27 cellular contexts compared by ENCODE assay signal in genomic region chr20:62011938-62012534, GRCh38. TPM values are rescaled to one million over a fixed set of nuclear protein-coding genes. Genes with fewer than 3 reads are reported as not detected.
A peak's percentile ranks its signal among the peaks of the same experiment; 100 is the strongest.
DNase-seq lines count a peak whose midpoint lies in the region; ATAC-seq, FAIRE-seq and TF ChIP-seq lines count a peak whose summit lies in the region.
"Had no signal": no experiment of that assay in that cellular context is flagged by ENCODE, and none has a peak within 500 bp of the region (broad histone marks: within the 10 kb centered on the region; RNA-seq: fewer than 3 reads in every experiment).

No MANE protein-coding gene starts in this region.

- WGBS in HepG2 (ENCODE audit: low lambda C conversion rate): 99% methylated on average over 27 of the region's 27 CpGs
- 93% methylated on average over 11 of the region's 27 CpGs for WGBS in right lobe of liver (ENCODE audit: insufficient coverage, low coverage, low lambda C conversion rate, missing lambda C conversion rate)

- no peaks in the 10 kb centered on the region for H3K9me3 Mint-ChIP-seq in activated CD4-positive, alpha-beta T cell treated with anti-CD3 and anti-CD28 coated beads, Interleukin-2, amount 10 ng/mL, durations not matched to agents 7 days and 5 days
- H3K9me3 Mint-ChIP-seq: CD4-positive, alpha-beta T cell had no signal

- TF ChIP-seq EP300 in HepG2 (IDR thresholded peaks at IDR 0.05; ENCODE audit: low read depth in 2 of 2, low read length in 2 of 2) (no peak), HepG2 (CRISPR knock-in tag; IDR thresholded peaks at IDR 0.05; ENCODE audit: borderline replicate concordance) (no peak)

- TF ChIP-seq CTCF in HepG2 (CRISPR knock-in tag; IDR thresholded peaks at IDR 0.05) (no peak), right lobe of liver (IDR thresholded peaks at IDR 0.05) (no peak), OCI-LY7 (conservative IDR thresholded peaks at IDR 0.05; ENCODE audit: low read length) (no peak), kidney (IDR thresholded peaks at IDR 0.05; ENCODE audit: borderline replicate concordance, extremely low read depth, insufficient read depth) (no peak)

- H4K20me1 ChIP-seq in HepG2 (ENCODE audit: insufficient read depth, low read length) (peaks cover 11% of the 10 kb centered on the region), OCI-LY7 (ENCODE audit: insufficient read depth, low read length) (no peaks in the 10 kb centered on the region)

- H3K4me1 Mint-ChIP-seq in activated CD4-positive, alpha-beta T cell treated with anti-CD3 and anti-CD28 coated beads, Interleukin-2, amount 10 ng/mL, durations not matched to agents 7 days and 5 days: peaks cover 6% of the 10 kb centered on the region

- H3K79me2 ChIP-seq in HepG2 (ENCODE audit: insufficient read depth, low read length) (peaks cover 25% of the 10 kb centered on the region), OCI-LY7 (ENCODE audit: insufficient read depth, low read depth, low read length) (peaks cover 6% of the 10 kb centered on the region; the same call in 1 of the 2 replicates)

- H3K9me2 ChIP-seq in OCI-LY7 (ENCODE audit: insufficient read depth, low read length): no peaks in the 10 kb centered on the region

- H3K9ac ChIP-seq in HepG2 (ENCODE audit: insufficient read depth, low read depth, low read length) (no peak overlapping the region), kidney (ENCODE audit: low read length in 2 of 2) (no peak overlapping the region)

- H3K27ac ChIP-seq in HepG2 (ENCODE audit: extremely low read length, insufficient read depth, low read length) (no peak overlapping the region), right lobe of liver (no peak overlapping the region), OCI-LY7 (ENCODE audit: low read depth, low read length, poor library complexity, severe bottlenecking) (no peak overlapping the region), kidney (ENCODE audit: low read depth in 2 of 2, low read length in 2 of 2) (no peak overlapping the region)
- H3K27ac ChIP-seq: BLaER1 treated with 17β-estradiol and CSF1 and Interleukin-3, amounts not matched to agents 10 nM and 100 nM; HL-60; Peyer's patch; SJCRH30 had no signal

- peaks cover 13% of the 10 kb centered on the region for H3K36me3 Mint-ChIP-seq in activated CD4-positive, alpha-beta T cell treated with anti-CD3 and anti-CD28 coated beads, Interleukin-2, amount 10 ng/mL, durations not matched to agents 7 days and 5 days (ENCODE audit: low read depth)

- no peak overlapping the region for H2AFZ ChIP-seq in HepG2 (ENCODE audit: low read length)
- no peak overlapping the region for H2AFZ ChIP-seq in OCI-LY7 (ENCODE audit: low read length)

- in situ Hi-C loops in HepG2 (cut with HindIII; ENCODE audit: extremely low pct_ligation_motif_present, low pct_unique_long_range_greater_than_20kb): loop anchor here (5.0 kb wide), 2 partner anchors 50 to 130 kb away; partner anchors contain the start of genes PSMA7 and SS18L1

- H3K9me3 ChIP-seq in HepG2 (ENCODE audit: low read length): no peaks in the 10 kb centered on the region
- H3K9me3 ChIP-seq in right lobe of liver: no peaks in the 10 kb centered on the region
- H3K9me3 ChIP-seq in OCI-LY7 (ENCODE audit: low read length): no peaks in the 10 kb centered on the region
- H3K9me3 ChIP-seq in kidney (ENCODE audit: control insufficient read depth in 1 of 2, low read length in 2 of 2): no peaks in the 10 kb centered on the region
- H3K9me3 ChIP-seq: BLaER1 treated with 17β-estradiol and CSF1 and Interleukin-3, amounts not matched to agents 10 nM and 100 nM; Peyer's patch; SJCRH30 had no signal

- H3K4me1 ChIP-seq in HepG2 (ENCODE audit: insufficient read depth, low read length) (no peaks in the 10 kb centered on the region), right lobe of liver (peaks cover 0 to 2% (median 0%) of the 10 kb centered on the region in 4 donors), OCI-LY7 (ENCODE audit: insufficient read depth, low read length, poor library complexity, severe bottlenecking) (peaks cover 13% of the 10 kb centered on the region), kidney (ENCODE audit: control insufficient read depth in 1 of 2, insufficient read depth in 1 of 2, low read depth in 1 of 2, low read length in 2 of 2) (peaks cover 0 to 4% of the 10 kb centered on the region in 2 donors)
- H3K4me1 ChIP-seq: Peyer's patch, SJCRH30 had no signal

- BruUV-seq in HepG2 (replicated peaks; lab: Mats Ljungman, UMichigan): no TSS peak
- BruUV-seq in OCI-LY7 (replicated peaks; lab: Mats Ljungman, UMichigan): TSS peak; percentile 67

- FAIRE-seq in HepG2 (lab: Jason Lieb, UNC): no peak
- no peak for FAIRE-seq in kidney (lab: Jason Lieb, UNC)
- FAIRE-seq: GM12891 had no signal

- POLR2A ChIA-PET in HepG2 (lab: Yijun Ruan, JAX) (interaction anchor here (1.8 to 1.9 kb wide), 2 partner anchors 55 to 125 kb away, joined by 13 to 15 read pairs; no protein-coding TSS in a partner anchor), OCI-LY7 (lab: Charles Lee) (no interaction called here)
- POLR2A ChIA-PET in activated CD4-positive, alpha-beta T cell treated with anti-CD3 and anti-CD28 coated beads, Interleukin-2, amount 10 ng/mL, durations not matched to agents 7 days and 5 days (lab: Charles Lee): no interaction called here

- ATAC-seq in HepG2 (no peak), right lobe of liver (no peak)

- no peak for TF ChIP-seq POLR2A in HepG2 (IDR thresholded peaks at IDR 0.05; ENCODE audit: insufficient read depth in 1 of 2, low read depth in 2 of 2, low read length in 2 of 2)
- TF ChIP-seq POLR2A in right lobe of liver (IDR thresholded peaks at IDR 0.05): no peak

- H3K4me2 ChIP-seq in HepG2 (ENCODE audit: low read depth, low read length): no peak overlapping the region
- H3K4me2 ChIP-seq in OCI-LY7 (ENCODE audit: low read length): no peak overlapping the region

- H3K36me3 ChIP-seq in HepG2 (replicated peaks in 1 of 2; ENCODE audit: control insufficient read depth in 1 of 2, insufficient read depth in 2 of 2, low read length in 2 of 2) (peaks cover 52 to 76% of the 10 kb centered on the region in 2 experiments), right lobe of liver (peaks cover 0 to 40% (median 18%) of the 10 kb centered on the region in 4 donors), OCI-LY7 (ENCODE audit: insufficient read depth, low read length) (peaks cover 57% of the 10 kb centered on the region), kidney (ENCODE audit: control insufficient read depth in 1 of 2, insufficient read depth in 2 of 2, low read length in 2 of 2) (peaks cover 19 to 40% of the 10 kb centered on the region in 2 donors)

- H3K27me3 ChIP-seq in HepG2 (ENCODE audit: control insufficient read depth in 1 of 2, insufficient read depth in 2 of 2, low read length in 2 of 2): no peaks in the 10 kb centered on the region
- no peaks in the 10 kb centered on the region for H3K27me3 ChIP-seq in right lobe of liver
- H3K27me3 ChIP-seq: BLaER1 treated with 17β-estradiol and CSF1 and Interleukin-3, amounts not matched to agents 10 nM and 100 nM; Peyer's patch; SJCRH30 had no signal

- CTCF ChIA-PET in HepG2 (lab: Yijun Ruan, JAX; ENCODE audit: low intra/inter-chr PET ratio, low total read pairs) (interaction anchor here (1.6 to 3.7 kb wide), 4 partner anchors 124 to 198 kb away, joined by 3 to 48 read pairs (median 30); no protein-coding TSS in a partner anchor), OCI-LY7 (lab: Charles Lee; ENCODE audit: unreplicated experiment) (no interaction called here)
- CTCF ChIA-PET in activated CD4-positive, alpha-beta T cell treated with anti-CD3 and anti-CD28 coated beads, Interleukin-2, amount 10 ng/mL, durations not matched to agents 7 days and 5 days (lab: Charles Lee): interaction anchor here (1.1 to 1.8 kb wide), 4 partner anchors 14 to 177 kb away, joined by 3 to 9 read pairs (median 6); no protein-coding TSS in a partner anchor

- H3K4me3 Mint-ChIP-seq in activated CD4-positive, alpha-beta T cell treated with anti-CD3 and anti-CD28 coated beads, Interleukin-2, amount 10 ng/mL, durations not matched to agents 7 days and 5 days: no peak overlapping the region
- H3K4me3 Mint-ChIP-seq: CD4-positive, alpha-beta T cell had no signal

- TF ChIP-seq RAD21 in HepG2 (CRISPR knock-in tag; IDR thresholded peaks at IDR 0.05): no peak

- no peak overlapping the region for H3K27ac Mint-ChIP-seq in activated CD4-positive, alpha-beta T cell treated with anti-CD3 and anti-CD28 coated beads, Interleukin-2, amount 10 ng/mL, durations not matched to agents 7 days and 5 days
- H3K27ac Mint-ChIP-seq: CD4-positive, alpha-beta T cell had no signal

- DNase-seq in HepG2 (ENCODE audit: low spot score) (no peak), right lobe of liver (no peak), OCI-LY7 (ENCODE audit: low spot score) (no peak), kidney (peak; percentile 64), NCI-H1436 (lab: John Stamatoyannopoulos, UW) (no peak), glomerular visceral epithelial cell (ENCODE audit: extremely low spot score) (no peak), UCSD-AML1 (lab: John Stamatoyannopoulos, UW; ENCODE audit: unreplicated experiment) (no peak)
- no peak for DNase-seq in activated CD4-positive, alpha-beta T cell treated with anti-CD3 and anti-CD28 coated beads, Interleukin-2, amount 10 ng/mL, durations not matched to agents 7 days and 5 days
- DNase-seq: AML-193; CD4-positive, alpha-beta T cell; DMS 273 treated with DMSO at 0.1 percent for 48 hours; DMS79; EL; GDM1; GOT3; KBM-7; NCI-H1048; NCI-H1694 treated with DMSO at 0.1 percent for 48 hours; NCI-H2081; NCI-H2227 treated with DMSO at 0.1 percent for 48 hours; NCI-H69; OCI-M1; Peyer's patch; SJCRH30 had no signal

- intact Hi-C loops in HepG2 (cut with micrococcal nuclease; ENCODE audit: unreplicated experiment): loop anchor here (1.0 to 5.0 kb wide), 4 partner anchors 53 to 145 kb away; partner anchors contain the start of genes LSM14B and TAF4
- intact Hi-C loops in right lobe of liver (cut with DNase I): loop anchor here (10.0 kb wide), 1 partner anchor 123 kb away; no protein-coding TSS in a partner anchor
- intact Hi-C loops in OCI-LY7 (cut with micrococcal nuclease; ENCODE audit: unreplicated experiment): loop anchor here (1.0 to 5.0 kb wide), 3 partner anchors 110 to 145 kb away; partner anchors contain the start of gene LSM14B
- intact Hi-C loops in kidney (cut with DNase I): loop anchor here (10.0 kb wide), 1 partner anchor 123 kb away; no protein-coding TSS in a partner anchor

- H3K4me3 ChIP-seq in HepG2 (replicated peaks in 1 of 3; ENCODE audit: insufficient read depth in 1 of 3, low read depth in 2 of 3, low read length in 3 of 3) (no peak overlapping the region), right lobe of liver (no peak overlapping the region), OCI-LY7 (ENCODE audit: low read depth, low read length, poor library complexity, severe bottlenecking) (no peak overlapping the region), kidney (ENCODE audit: low read length in 2 of 2) (no peak overlapping the region)
- H3K4me3 ChIP-seq: BLaER1 treated with 17β-estradiol and CSF1 and Interleukin-3, amounts not matched to agents 10 nM and 100 nM; Peyer's patch; SJCRH30 had no signal

- H3K27me3 Mint-ChIP-seq in activated CD4-positive, alpha-beta T cell treated with anti-CD3 and anti-CD28 coated beads, Interleukin-2, amount 10 ng/mL, durations not matched to agents 7 days and 5 days: no peaks in the 10 kb centered on the region
- H3K27me3 Mint-ChIP-seq: CD4-positive, alpha-beta T cell had no signal

RNA-seq across cellular contexts. Expression of gene TAF4, which starts 53.6 kb away (rescaled TPM):
- total RNA-seq in HepG2 (2016; rRNA removed; fragmentation: Illumina TruSeq; extraction: Trizol) (12.0 and 12.2 TPM in 2 replicates), right lobe of liver (10 to 100 TPM in 4 of 6 experiments, 1 to 10 TPM in 2; 9.0 to 13.0 (median 11.3) TPM), OCI-LY7 (2022) (28.4 and 38.9 TPM in 2 replicates), kidney (18.4 TPM)
- 13.2 and 13.9 TPM in 2 replicates for total RNA-seq in HepG2 (2016; cell fraction: cytosol; rRNA removed; fragmentation: Illumina TruSeq; extraction: Trizol; ENCODE audit: low read depth)
- 10.5 and 10.7 TPM in 2 replicates for total RNA-seq in HepG2 (2016; cell fraction: insoluble cytoplasmic fraction; rRNA removed; fragmentation: Illumina TruSeq; extraction: Trizol)
- total RNA-seq in HepG2 (2016; cell fraction: membrane; rRNA removed; fragmentation: Illumina TruSeq; extraction: Trizol): 14.0 and 18.0 TPM in 2 replicates
- 14.1 and 16.1 TPM in 2 replicates for total RNA-seq in HepG2 (2016; cell fraction: nucleus; rRNA removed; fragmentation: Illumina TruSeq; extraction: Trizol)
- polyA plus RNA-seq in HepG2 (2011; rRNA removed) (5.9 and 6.6 TPM in 2 replicates), kidney (ENCODE audit: insufficient read depth, low read depth, low replicate concordance) (3.7 TPM)
- polyA plus RNA-seq in HepG2 (2011; cell fraction: cytosol; rRNA removed): 5.5 and 6.6 TPM in 2 replicates
- polyA plus RNA-seq in HepG2 (2011; cell fraction: nucleus; rRNA removed): 27.0 and 32.1 TPM in 2 replicates
- 18.4 and 21.6 TPM in 2 replicates for polyA plus RNA-seq in HepG2 (2012)
- polyA plus RNA-seq in HepG2 (2016; cell fraction: cytosol; fragmentation: Illumina TruSeq; extraction: Trizol; ENCODE audit: low read depth): 2.0 and 2.2 TPM in 2 replicates
- polyA plus RNA-seq in HepG2 (2016; cell fraction: insoluble cytoplasmic fraction; fragmentation: Illumina TruSeq; extraction: Trizol; ENCODE audit: low read depth): 19.2 and 31.8 TPM in 2 replicates
- 8.0 and 10.2 TPM in 2 replicates for polyA plus RNA-seq in HepG2 (2016; cell fraction: membrane; fragmentation: Illumina TruSeq; extraction: Trizol; ENCODE audit: low read depth)
- 44.2 and 48.9 TPM in 2 replicates for polyA plus RNA-seq in HepG2 (2016; cell fraction: nucleus; fragmentation: Illumina TruSeq; extraction: Trizol; ENCODE audit: insufficient read depth, low read depth)
- 9.9 and 36.8 TPM in 2 replicates for polyA minus RNA-seq in HepG2 (2011; rRNA and poly(A)+ RNA removed; ENCODE audit: low replicate concordance)
- 21.1 and 21.8 TPM in 2 replicates for polyA minus RNA-seq in HepG2 (2011; cell fraction: cytosol; rRNA and poly(A)+ RNA removed)
- 21.1 and 25.4 TPM in 2 replicates for polyA minus RNA-seq in HepG2 (2011; cell fraction: nucleus; rRNA and poly(A)+ RNA removed)
- 6.7 and 11.2 TPM in 2 replicates for total RNA-seq in OCI-LY7 (2014; rRNA removed; shearing (Covaris generic))
- 10 to 100 TPM; 24.2 to 32.0 TPM for total RNA-seq in activated CD4-positive, alpha-beta T cell treated with anti-CD3 and anti-CD28 coated beads, Interleukin-2, amount 10 ng/mL, durations not matched to agents 7 days and 5 days
